36 cellular contexts compared by ENCODE assay signal in the genomic region with DNA sequence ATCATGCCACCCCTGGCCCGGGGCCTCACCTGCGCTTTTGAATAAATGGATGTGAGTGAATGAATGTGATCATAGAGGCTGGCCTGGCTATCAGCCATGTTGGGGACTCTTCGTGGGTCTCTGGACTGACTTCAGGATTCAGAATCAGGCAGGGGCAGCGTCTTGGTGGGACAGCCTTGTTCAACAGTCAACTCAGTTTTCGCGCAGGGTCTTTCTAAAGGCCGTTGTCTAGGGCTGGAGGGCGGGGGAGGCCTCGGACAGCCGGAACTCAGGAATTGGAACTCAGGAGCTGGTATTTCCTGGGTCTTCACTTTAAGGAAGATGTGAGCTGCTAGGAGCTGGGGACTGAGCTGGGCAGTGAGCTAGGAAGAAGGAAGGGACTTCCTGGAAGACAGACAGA.
"Had no signal": no experiment of that assay in that cellular context is flagged by ENCODE, and none has a peak within 500 bp of the region (broad histone marks: within the 10 kb centered on the region; RNA-seq: fewer than 3 reads in every experiment).

No MANE protein-coding gene starts in this region.

- H3K9me3 ChIP-seq: adrenal gland, body of pancreas, breast epithelium, MG63, Peyer's patch had no signal

- H3K36me3 Mint-ChIP-seq: activated CD8-positive, alpha-beta memory T cell treated with anti-CD3 and anti-CD28 coated beads, Interleukin-2, amount 10 ng/mL, durations not matched to agents 7 days and 5 days; activated naive CD8-positive, alpha-beta T cell treated with anti-CD3 and anti-CD28 coated beads, Interleukin-2, amount 10 ng/mL, durations not matched to agents 7 days and 5 days; T-cell had no signal

- H3K4me3 Mint-ChIP-seq: activated CD4-positive, alpha-beta memory T cell treated with anti-CD3 and anti-CD28 coated beads, Interleukin-2, amount 10 ng/mL, durations not matched to agents 7 days and 5 days; activated CD8-positive, alpha-beta memory T cell treated with anti-CD3 and anti-CD28 coated beads, Interleukin-2, amount 10 ng/mL, durations not matched to agents 7 days and 5 days; activated naive CD8-positive, alpha-beta T cell treated with anti-CD3 and anti-CD28 coated beads, Interleukin-2, amount 10 ng/mL, durations not matched to agents 7 days and 5 days; activated T-cell treated with anti-CD3 and anti-CD28 coated beads, Interleukin-2, amount 50 U/mL, for 72 hours; activated T-helper 17 cell treated with anti-CD3 and anti-CD28 coated beads, Interleukin-2, amount 50 U/mL, for 72 hours; T-cell had no signal

- H3K4me1 Mint-ChIP-seq: activated T-helper 17 cell treated with anti-CD3 and anti-CD28 coated beads, Interleukin-2, amount 50 U/mL, for 72 hours had no signal

- H3K27ac Mint-ChIP-seq: activated CD4-positive, alpha-beta memory T cell treated with anti-CD3 and anti-CD28 coated beads, Interleukin-2, amount 10 ng/mL, durations not matched to agents 7 days and 5 days; activated CD8-positive, alpha-beta memory T cell treated with anti-CD3 and anti-CD28 coated beads, Interleukin-2, amount 10 ng/mL, durations not matched to agents 7 days and 5 days; activated naive CD8-positive, alpha-beta T cell treated with anti-CD3 and anti-CD28 coated beads, Interleukin-2, amount 10 ng/mL, durations not matched to agents 7 days and 5 days; activated T-cell treated with anti-CD3 and anti-CD28 coated beads, Interleukin-2, amount 50 U/mL, for 72 hours; activated T-helper 17 cell treated with anti-CD3 and anti-CD28 coated beads, Interleukin-2, amount 50 U/mL, for 72 hours had no signal

- H3K4me1 ChIP-seq: body of pancreas, breast epithelium had no signal

- H3K36me3 ChIP-seq: adrenal gland, breast epithelium, MG63, Peyer's patch, WERI-Rb-1 had no signal

- H3K27me3 Mint-ChIP-seq: activated T-helper 17 cell treated with anti-CD3 and anti-CD28 coated beads, Interleukin-2, amount 50 U/mL, for 72 hours had no signal

- ATAC-seq: activated CD8-positive, alpha-beta memory T cell treated with anti-CD3 and anti-CD28 coated beads, Interleukin-2, amount 10 ng/mL, durations not matched to agents 7 days and 5 days; activated T-cell treated with anti-CD3 and anti-CD28 coated beads, Interleukin-2, amount 50 U/mL, for 72 hours; activated T-helper 17 cell treated with anti-CD3 and anti-CD28 coated beads, Interleukin-2, amount 50 U/mL, for 72 hours; body of pancreas; PC-3; SK-N-SH treated with all-trans-retinoic acid at 6 μM for 48 hours had no signal

- H3K4me3 ChIP-seq: adrenal gland, body of pancreas, breast epithelium, MG63, Peyer's patch had no signal

- H3K9me3 Mint-ChIP-seq: activated CD4-positive, alpha-beta memory T cell treated with anti-CD3 and anti-CD28 coated beads, Interleukin-2, amount 10 ng/mL, durations not matched to agents 7 days and 5 days; activated naive CD8-positive, alpha-beta T cell treated with anti-CD3 and anti-CD28 coated beads, Interleukin-2, amount 10 ng/mL, durations not matched to agents 7 days and 5 days; activated T-cell treated with anti-CD3 and anti-CD28 coated beads, Interleukin-2, amount 50 U/mL, for 72 hours; activated T-helper 17 cell treated with anti-CD3 and anti-CD28 coated beads, Interleukin-2, amount 50 U/mL, for 72 hours; T-cell had no signal

- DNase-seq: activated CD4-positive, alpha-beta memory T cell treated with anti-CD3 and anti-CD28 coated beads, Interleukin-2, amount 10 ng/mL, durations not matched to agents 7 days and 5 days; activated CD4-positive, alpha-beta T cell treated with anti-CD3 and anti-CD28 coated beads for 1 hour; activated CD4-positive, alpha-beta T cell treated with anti-CD3 and anti-CD28 coated beads for 48 hours; activated CD4-positive, CD25-positive, alpha-beta regulatory T cell; activated CD8-positive, alpha-beta memory T cell treated with anti-CD3 and anti-CD28 coated beads for 24 hours; activated CD8-positive, alpha-beta memory T cell treated with anti-CD3 and anti-CD28 coated beads, Interleukin-2, amount 10 ng/mL, durations not matched to agents 7 days and 5 days; activated CD8-positive, alpha-beta memory T cell treated with anti-CD3 and anti-CD28 coated beads, Interleukin-2, amount 50 U/mL, for 48 hours; activated naive CD4-positive, alpha-beta T cell; activated naive CD4-positive, alpha-beta T cell treated with anti-CD3 and anti-CD28 coated beads, Interleukin-2, amount 50 U/mL, for 16 hours; activated naive CD8-positive, alpha-beta T cell treated with anti-CD3 and anti-CD28 coated beads, Interleukin-2, amount 10 ng/mL, durations not matched to agents 7 days and 5 days; activated T-cell treated with anti-CD3 and anti-CD28 coated beads, Interleukin-2, amount 50 U/mL, for 72 hours; body of pancreas; Kasumi-1; KG1; MG63; NCI-H1048; NCI-H1105 treated with DMSO at 0.1 percent for 48 hours; NCI-H1436; NCI-H1694; NCI-H1930; NCI-H2081 treated with DMSO at 0.1 percent for 48 hours; NCI-H226; NCI-H446 treated with DMSO at 0.1 percent for 48 hours; NCI-H524; PC-3; RPMI8226; SIG-M5; T-cell; T1000; WERI-Rb-1 had no signal

- H3K27me3 ChIP-seq: adrenal gland, body of pancreas, breast epithelium, MG63, Peyer's patch had no signal

- FAIRE-seq: astrocyte had no signal

- H3K27ac ChIP-seq: adrenal gland, body of pancreas, breast epithelium, Peyer's patch, WERI-Rb-1 had no signal
